ENCODE assay signal across 8 cellular contexts in genomic region chr6:30647039-30647801, GRCh38. TPM values are rescaled to one million over a fixed set of nuclear protein-coding genes. Genes with fewer than 3 reads are reported as not detected.
DNase-seq lines count a peak whose midpoint lies in the region; ATAC-seq, FAIRE-seq and TF ChIP-seq lines count a peak whose summit lies in the region.

C6orf136 (plus strand) TSS chr6:30647133; CDS start chr6:30647232, 99 bp downstream.

- no peak for FAIRE-seq in pancreas (lab: Jason Lieb, UNC)

- no peaks in the 10 kb centered on the region for H3K9me3 ChIP-seq in pancreas
- no peaks in the 10 kb centered on the region for H3K9me3 ChIP-seq in transverse colon

- no peak for TF ChIP-seq CTCF in GM10248 (IDR thresholded peaks at IDR 0.05; ENCODE audit: control extremely low read depth, extremely low read depth, low read depth, missing control alignments)
- TF ChIP-seq CTCF in pancreas (IDR thresholded peaks at IDR 0.05): no peak
- TF ChIP-seq CTCF in transverse colon (IDR thresholded peaks at IDR 0.05): no peak

- H3K4me3 ChIP-seq in pancreas (peak within 1 kb of the TSS; percentile 71 to 90 (median 85)), transverse colon (peak within 1 kb of the TSS; percentile 56 to 93 (median 82))

- CTCF ChIA-PET in GM10248 (lab: Yijun Ruan, JAX): interaction anchor here (0.9 to 2.8 kb wide), 7 partner anchors 9 to 84 kb away, joined by 3 to 6 read pairs (median 4); no protein-coding TSS in a partner anchor

- intact Hi-C loops in Right ventricle myocardium superior (cut with DNase I) (no loop called here), pancreas (cut with DNase I) (no loop called here), transverse colon (cut with DNase I; ENCODE audit: low total_unique reads) (no loop called here)

- POLR2A ChIA-PET in GM10248 (lab: Yijun Ruan, JAX): interaction anchor here (1.2 kb wide), 1 partner anchor 32 kb away, joined by 7 read pairs; no protein-coding TSS in a partner anchor
- POLR2A ChIA-PET in activated naive CD8-positive, alpha-beta T cell treated with anti-CD3 and anti-CD28 coated beads, Interleukin-2, amount 10 ng/mL, durations not matched to agents 7 days and 5 days (lab: Charles Lee): interaction anchor here (0.8 to 2.2 kb wide), 4 partner anchors 26 to 266 kb away, joined by 3 to 8 read pairs (median 5); partner anchors contain the start of genes DHX16, MRPS18B, PPP1R10 and VARS2

- peak; percentile 71 for TF ChIP-seq POLR2A in transverse colon (IDR thresholded peaks at IDR 0.05)

- ATAC-seq in HG02623 (IDR thresholded peaks at IDR 0.05; ENCODE audit: unreplicated experiment) (peak; percentile 66), Right ventricle myocardium superior (ENCODE audit: poor library complexity) (peak; percentile 94), pancreas (peak; percentile 87 to 96 (median 90))
- ATAC-seq in activated naive CD8-positive, alpha-beta T cell treated with anti-CD3 and anti-CD28 coated beads, Interleukin-2, amount 10 ng/mL, durations not matched to agents 7 days and 5 days (ENCODE audit: low read depth): peak; percentile 70

- in situ Hi-C loops in transverse colon (cut with MboI; ENCODE audit: low pct_ligation_motif_present in 1 of 4, low pct_unique_long_range_greater_than_20kb in 1 of 4, low sequenced_read_pairs in 3 of 4): no loop called here

- H3K27me3 ChIP-seq in pancreas (no peaks in the 10 kb centered on the region), transverse colon (no peaks in the 10 kb centered on the region)

- peak within 1 kb of the TSS; percentile 86 for H3K4me3 Mint-ChIP-seq in activated naive CD8-positive, alpha-beta T cell treated with anti-CD3 and anti-CD28 coated beads, Interleukin-2, amount 10 ng/mL, durations not matched to agents 7 days and 5 days

- no peaks in the 10 kb centered on the region for H3K9me3 Mint-ChIP-seq in activated naive CD8-positive, alpha-beta T cell treated with anti-CD3 and anti-CD28 coated beads, Interleukin-2, amount 10 ng/mL, durations not matched to agents 7 days and 5 days

- peaks cover 31% of the 10 kb centered on the region for H3K4me1 Mint-ChIP-seq in activated naive CD8-positive, alpha-beta T cell treated with anti-CD3 and anti-CD28 coated beads, Interleukin-2, amount 10 ng/mL, durations not matched to agents 7 days and 5 days

- H3K27ac Mint-ChIP-seq in activated naive CD8-positive, alpha-beta T cell treated with anti-CD3 and anti-CD28 coated beads, Interleukin-2, amount 10 ng/mL, durations not matched to agents 7 days and 5 days: peak within 1 kb of the TSS; percentile 91

- peaks cover 20% of the 10 kb centered on the region for H3K36me3 Mint-ChIP-seq in activated naive CD8-positive, alpha-beta T cell treated with anti-CD3 and anti-CD28 coated beads, Interleukin-2, amount 10 ng/mL, durations not matched to agents 7 days and 5 days

- no peaks in the 10 kb centered on the region for H3K27me3 Mint-ChIP-seq in activated naive CD8-positive, alpha-beta T cell treated with anti-CD3 and anti-CD28 coated beads, Interleukin-2, amount 10 ng/mL, durations not matched to agents 7 days and 5 days

- peak within 1 kb of the TSS; percentile 83 to 89 (median 85) for H3K27ac ChIP-seq in pancreas
- H3K27ac ChIP-seq in transverse colon: peak within 1 kb of the TSS; percentile 93 to 98 (median 97)

- 0% methylated on average over 64 to 76 of the region's 76 CpGs for WGBS in pancreas, 2 donors
- WGBS in transverse colon (ENCODE audit: low coverage in 1 of 2), 2 donors: 0 to 1% methylated on average over 2 to 38 of the region's 76 CpGs

- TF ChIP-seq EP300 in transverse colon (IDR thresholded peaks at IDR 0.05; ENCODE audit: low read depth): no peak

- H3K36me3 ChIP-seq in pancreas (peaks cover 0 to 12% (median 4%) of the 10 kb centered on the region in 3 donors), transverse colon (peaks cover 0 to 12% (median 5%) of the 10 kb centered on the region in 4 donors)

- H3K4me1 ChIP-seq in pancreas (peaks cover 0 to 9% (median 0%) of the 10 kb centered on the region in 3 donors), transverse colon (peaks cover 13 to 38% (median 25%) of the 10 kb centered on the region in 4 donors)

- DNase-seq in GM10248 (ENCODE audit: extremely low spot score) (peak; percentile 98), NCI-H1105 (lab: John Stamatoyannopoulos, UW) (peak; percentile 92), SKM-1 treated with dmso at 0.1 percent for 144 hours (lab: John Stamatoyannopoulos, UW; ENCODE audit: unreplicated experiment) (peak; percentile 90), Right ventricle myocardium superior (peak; percentile 86), pancreas (peak; percentile 86 to 98 (median 90)), transverse colon (peak; percentile 81)
- peak; percentile 90 for DNase-seq in activated naive CD8-positive, alpha-beta T cell treated with anti-CD3 and anti-CD28 coated beads, Interleukin-2, amount 10 ng/mL, durations not matched to agents 7 days and 5 days

RNA-seq across cellular contexts. Expression of gene C6orf136, which starts in this region (rescaled TPM):
- 10 to 100 TPM; 33.5 to 34.3 TPM for total RNA-seq in activated naive CD8-positive, alpha-beta T cell treated with anti-CD3 and anti-CD28 coated beads, Interleukin-2, amount 10 ng/mL, durations not matched to agents 7 days and 5 days
- total RNA-seq in Right ventricle myocardium superior (58.3 TPM), pancreas (10 to 100 TPM in 3 of 6 donors, 1 to 10 TPM in 3; 7.9 to 12.9 (median 9.9) TPM), transverse colon (100 to 1,000 TPM in 1 of 4 donors, 10 to 100 TPM in 3; 49.1 to 301 (median 63.5) TPM)
- 10 to 100 TPM; 33.9 to 57.1 TPM for polyA plus RNA-seq in pancreas

Comparison
In these comparisons a context has a peak if more than half of its experiments do, and no peak if none do; other contexts are left out.
1. Peak in every context shown above with its lines: DNase-seq, ATAC-seq, H3K4me3 ChIP-seq and H3K27ac ChIP-seq.